ENCODE assay signal across 8 cellular contexts in genomic region chr21:44846201-44846484, GRCh38. TPM values are rescaled to one million over a fixed set of nuclear protein-coding genes. Genes with fewer than 3 reads are reported as not detected.
DNase-seq lines count a peak whose midpoint lies in the region; ATAC-seq, FAIRE-seq and TF ChIP-seq lines count a peak whose summit lies in the region.

No MANE protein-coding gene starts in this region.

- H3K4me2 ChIP-seq in astrocyte (ENCODE audit: low read length) (peak overlapping the region; percentile 84), mesenchymal stem cell (ENCODE audit: low read length, poor library complexity, severe bottlenecking) (peak overlapping the region; percentile 48)

- peaks cover 17% of the 10 kb centered on the region for H3K36me3 Mint-ChIP-seq in astrocyte (ENCODE audit: low read depth, unreplicated experiment)

- no peak for FAIRE-seq in astrocyte (lab: Jason Lieb, UNC)

- H3K27me3 ChIP-seq in heart right ventricle (no peaks in the 10 kb centered on the region), astrocyte (ENCODE audit: insufficient read depth, low read length) (peaks cover 11% of the 10 kb centered on the region), mesenchymal stem cell (ENCODE audit: control insufficient read depth in 1 of 2, insufficient read depth in 1 of 2, low read length in 2 of 2) (peaks cover 27 to 32% of the 10 kb centered on the region in 2 experiments), upper lobe of right lung (no peaks in the 10 kb centered on the region)

- peak overlapping the region in 9 of 10 donors; percentile 5 to 52 (median 45) for H3K4me3 ChIP-seq in heart right ventricle
- H3K4me3 ChIP-seq in astrocyte (ENCODE audit: insufficient read depth, low read depth, low read length): no peak overlapping the region
- H3K4me3 ChIP-seq in mesenchymal stem cell (ENCODE audit: insufficient read depth in 1 of 2, low read depth in 1 of 2, low read length in 2 of 2): peak overlapping the region in 1 of 2 experiments; percentile 71
- peak overlapping the region; percentile 31 for H3K4me3 ChIP-seq in upper lobe of right lung

- no peaks in the 10 kb centered on the region for H3K9me3 ChIP-seq in heart right ventricle
- H3K9me3 ChIP-seq in astrocyte (ENCODE audit: insufficient read depth, low read depth, low read length): no peaks in the 10 kb centered on the region
- H3K9me3 ChIP-seq in mesenchymal stem cell (ENCODE audit: control insufficient read depth, low read length): no peaks in the 10 kb centered on the region
- H3K9me3 ChIP-seq in upper lobe of right lung: no peaks in the 10 kb centered on the region

- no peak overlapping the region for H2BK12ac ChIP-seq in mesenchymal stem cell (ENCODE audit: low read length in 2 of 2)

- H3K36me3 ChIP-seq in heart right ventricle (peaks cover 0 to 35% (median 24%) of the 10 kb centered on the region in 9 donors), astrocyte (ENCODE audit: insufficient read depth, low read length) (peaks cover 17% of the 10 kb centered on the region), mesenchymal stem cell (ENCODE audit: control insufficient read depth in 1 of 2, insufficient read depth in 2 of 2, low read depth in 1 of 2, low read length in 2 of 2) (peaks cover 30 to 45% of the 10 kb centered on the region in 2 experiments), upper lobe of right lung (peaks cover 28% of the 10 kb centered on the region)

- H3K4me3 Mint-ChIP-seq in astrocyte (ENCODE audit: unreplicated experiment): no peak overlapping the region

- DNase-seq in heart right ventricle (no peak), Right ventricle myocardium inferior (ENCODE audit: missing footprints) (no peak), astrocyte (ENCODE audit: low read depth) (no peak), mesenchymal stem cell (no peak), upper lobe of right lung (no peak), NCI-H524 (lab: John Stamatoyannopoulos, UW) (no peak), NCI-H187 (lab: John Stamatoyannopoulos, UW) (no peak)

- no peak overlapping the region for H2BK120ac ChIP-seq in mesenchymal stem cell (ENCODE audit: low read depth, low read length)

- H3K9ac ChIP-seq in astrocyte (ENCODE audit: low read length) (peak overlapping the region; percentile 15), mesenchymal stem cell (ENCODE audit: low read length) (peak overlapping the region; percentile 78)

- H3K79me2 ChIP-seq in astrocyte (ENCODE audit: insufficient read depth, low read length): no peaks in the 10 kb centered on the region

- no peak overlapping the region for H4K8ac ChIP-seq in mesenchymal stem cell (ENCODE audit: low read length)

- 21 to 42% methylated on average over 1 of the region's 1 CpG for WGBS in heart right ventricle, 2 donors
- WGBS in mesenchymal stem cell: 58% methylated on average over 1 of the region's 1 CpG

- H3K79me1 ChIP-seq in mesenchymal stem cell (replicated peaks; ENCODE audit: low read length, poor library complexity, severe bottlenecking): peaks cover 22% of the 10 kb centered on the region

- H2AK5ac ChIP-seq in mesenchymal stem cell (ENCODE audit: low read length, severe bottlenecking): no peak overlapping the region

- intact Hi-C loops in heart right ventricle (cut with DNase I): loop anchor here in 2 of 10 donors (2.0 to 5.0 kb wide), 2 partner anchors 27 to 44 kb away; partner anchors contain the start of genes PTTG1IP (in 1 of the 2) and UBE2G2 (in 1 of the 2)
- intact Hi-C loops in Right ventricle myocardium inferior (cut with DNase I): loop anchor here (2.0 kb wide), 1 partner anchor 27 kb away; the partner anchor contains the start of gene PTTG1IP
- intact Hi-C loops in upper lobe of right lung (cut with DNase I): no loop called here

- H2AFZ ChIP-seq in astrocyte (ENCODE audit: low read depth, low read length) (peak overlapping the region; percentile 26), mesenchymal stem cell (ENCODE audit: low read depth, low read length) (no peak overlapping the region)

- H3K27ac ChIP-seq in heart right ventricle (peak overlapping the region in 7 of 10 donors; percentile 4 to 71 (median 55)), astrocyte (ENCODE audit: low read depth, low read length) (no peak overlapping the region), mesenchymal stem cell (ENCODE audit: low read length, poor library complexity, severe bottlenecking) (no peak overlapping the region), upper lobe of right lung (peak overlapping the region; percentile 42)

- H3K27me3 Mint-ChIP-seq in astrocyte (ENCODE audit: low read depth, unreplicated experiment): peaks cover 33% of the 10 kb centered on the region

- H3K27ac Mint-ChIP-seq in astrocyte (ENCODE audit: unreplicated experiment): no peak overlapping the region

- H4K20me1 ChIP-seq in astrocyte (ENCODE audit: insufficient read depth, low read length): peaks cover 23% of the 10 kb centered on the region

- peaks cover 2% of the 10 kb centered on the region for H3K9me3 Mint-ChIP-seq in astrocyte (ENCODE audit: unreplicated experiment)

- H3K14ac ChIP-seq in mesenchymal stem cell (ENCODE audit: low read length in 2 of 2): no peak overlapping the region

- TF ChIP-seq CTCF in heart right ventricle (IDR thresholded peaks at IDR 0.05): no peak
- no peak for TF ChIP-seq CTCF in astrocyte (IDR thresholded peaks at IDR 0.05; ENCODE audit: insufficient read depth, low read depth, low read length)
- no peak for TF ChIP-seq CTCF in upper lobe of right lung (IDR thresholded peaks at IDR 0.05)

- H3K23ac ChIP-seq in mesenchymal stem cell (ENCODE audit: low read length in 2 of 2): no peak overlapping the region

- ATAC-seq in heart right ventricle: no peak
- no peak for ATAC-seq in Right ventricle myocardium inferior
- ATAC-seq in upper lobe of right lung: no peak
- no peak for ATAC-seq in GM19324 (IDR thresholded peaks at IDR 0.05; ENCODE audit: low FRiP score, unreplicated experiment)

- no peak overlapping the region for H2BK15ac ChIP-seq in mesenchymal stem cell (ENCODE audit: low read depth, poor library complexity, severe bottlenecking)

- H3K4me1 Mint-ChIP-seq in astrocyte (ENCODE audit: low read depth, unreplicated experiment): peaks cover 1% of the 10 kb centered on the region

- H3K4ac ChIP-seq in mesenchymal stem cell (ENCODE audit: low read depth in 1 of 2, low read length in 2 of 2): no peak overlapping the region

- no peak overlapping the region for H2BK5ac ChIP-seq in mesenchymal stem cell (ENCODE audit: low read depth, low read length, poor library complexity, severe bottlenecking)

- H4K91ac ChIP-seq in mesenchymal stem cell (ENCODE audit: low read length): no peak overlapping the region

- H3K18ac ChIP-seq in mesenchymal stem cell (ENCODE audit: low read depth in 1 of 2, low read length in 2 of 2): no peak overlapping the region

- H3K4me1 ChIP-seq in heart right ventricle (peaks cover 15 to 51% (median 26%) of the 10 kb centered on the region in 9 donors), astrocyte (ENCODE audit: insufficient read depth, low read length) (peaks cover 12% of the 10 kb centered on the region), mesenchymal stem cell (ENCODE audit: control insufficient read depth, insufficient read depth, low read depth, low read length) (peaks cover 18% of the 10 kb centered on the region), upper lobe of right lung (peaks cover 19% of the 10 kb centered on the region)

RNA-seq across cellular contexts. Expression of gene PTTG1IP, which starts 27.3 kb away (rescaled TPM):
- 100 to 1,000 TPM; 109 to 188 (median 148) TPM for total RNA-seq in heart right ventricle
- 100 to 1,000 TPM; 122 to 172 TPM for polyA plus RNA-seq in heart right ventricle
- 160 TPM for total RNA-seq in Right ventricle myocardium inferior
- total RNA-seq in astrocyte: 208 and 240 TPM in 2 replicates
- 262 TPM for polyA plus RNA-seq in mesenchymal stem cell (2013, experiment 1 of 2)
- 266 TPM for polyA plus RNA-seq in mesenchymal stem cell (2013, experiment 2 of 2)
- total RNA-seq in upper lobe of right lung: 244 TPM

RNA-seq across cellular contexts. Expression of gene SUMO3, which starts 28.3 kb away (rescaled TPM):
- total RNA-seq in heart right ventricle: 10 to 100 TPM; 56.9 to 80.9 (median 72.6) TPM
- polyA plus RNA-seq in heart right ventricle: 10 to 100 TPM; 14.9 to 70.0 TPM
- 73.9 TPM for total RNA-seq in Right ventricle myocardium inferior
- total RNA-seq in astrocyte: 72.7 and 83.5 TPM in 2 replicates
- polyA plus RNA-seq in mesenchymal stem cell (2013, experiment 1 of 2): 110 TPM
- 108 TPM for polyA plus RNA-seq in mesenchymal stem cell (2013, experiment 2 of 2)
- 85.0 TPM for total RNA-seq in upper lobe of right lung

RNA-seq across cellular contexts. Expression of gene UBE2G2, which starts 44.5 kb away (rescaled TPM):
- total RNA-seq in heart right ventricle (10 to 100 TPM; 58.1 to 89.5 (median 67.0) TPM), Right ventricle myocardium inferior (66.6 TPM), astrocyte (63.8 and 74.5 TPM in 2 replicates), upper lobe of right lung (78.8 TPM)
- polyA plus RNA-seq in heart right ventricle: 10 to 100 TPM; 39.6 to 59.3 TPM
- polyA plus RNA-seq in mesenchymal stem cell (2013, experiment 1 of 2): 40.3 TPM
- 37.8 TPM for polyA plus RNA-seq in mesenchymal stem cell (2013, experiment 2 of 2)

Comparison
In these comparisons a context has a peak if more than half of its experiments do, and no peak if none do; other contexts are left out.
1. H3K27ac ChIP-seq: peak in heart right ventricle (7 of 10) and upper lobe of right lung (single experiment); none in astrocyte (single experiment) and mesenchymal stem cell (single experiment).